Comparison of ENCODE assay signal across 1 cellular context in genomic region chr7:104936546-104936945, GRCh38.
TF ChIP-seq lines count a peak whose summit lies in the region.

No MANE protein-coding gene starts in this region.

TF ChIP-seq in GM12878, 131 proteins besides CTCF, POLR2A, EP300 and RAD21:
- TF ChIP-seq EED (IDR thresholded peaks at IDR 0.05; ENCODE audit: low read depth) (no peak), NBN (IDR thresholded peaks at IDR 0.05) (no peak), CHD4 (IDR thresholded peaks at IDR 0.05) (no peak), NRF1 (conservative IDR thresholded peaks at IDR 0.05; ENCODE audit: low read depth, low read length) (no peak), RUNX3 (IDR thresholded peaks at IDR 0.05; ENCODE audit: low read length) (no peak), SMAD1 (IDR thresholded peaks at IDR 0.05; ENCODE audit: low read depth, partially characterized antibody) (no peak), IRF3 (IDR thresholded peaks at IDR 0.05) (no peak), KLF5 (IDR thresholded peaks at IDR 0.05; ENCODE audit: partially characterized antibody) (no peak), FOXK2 (IDR thresholded peaks at IDR 0.05) (no peak), SREBF1 (IDR thresholded peaks at IDR 0.05; ENCODE audit: low read length) (no peak), NR2C1 (IDR thresholded peaks at IDR 0.05) (no peak), ZNF622 (IDR thresholded peaks at IDR 0.05) (no peak), USF2 (IDR thresholded peaks at IDR 0.05; ENCODE audit: borderline replicate concordance, low read depth, low read length) (no peak), CREM (IDR thresholded peaks at IDR 0.05; ENCODE audit: low read depth) (no peak), TCF7 (IDR thresholded peaks at IDR 0.05; ENCODE audit: borderline replicate concordance) (no peak), RCOR1 (conservative IDR thresholded peaks at IDR 0.05; ENCODE audit: low read depth, low read length) (no peak), NFIC (IDR thresholded peaks at IDR 0.05; ENCODE audit: low read depth, low read length) (no peak), HSF1 (IDR thresholded peaks at IDR 0.05; ENCODE audit: low read depth, low read length) (no peak), CBX5 (IDR thresholded peaks at IDR 0.05; ENCODE audit: low read depth) (no peak), ZBTB40 (IDR thresholded peaks at IDR 0.05; ENCODE audit: borderline replicate concordance) (no peak)
